ENCODE assay signal across 26 cellular contexts in genomic region chr14:53187921-53188463, GRCh38.
"Had no signal": no experiment of that assay in that cellular context is flagged by ENCODE, and none has a peak within 500 bp of the region (broad histone marks: within the 10 kb centered on the region; RNA-seq: fewer than 3 reads in every experiment).

No MANE protein-coding gene starts in this region.

- H3K4me3 Mint-ChIP-seq: activated naive CD4-positive, alpha-beta T cell treated with anti-CD3 and anti-CD28 coated beads for 36 hours; activated naive CD8-positive, alpha-beta T cell treated with anti-CD3 and anti-CD28 coated beads, Interleukin-2, amount 10 ng/mL, durations not matched to agents 7 days and 5 days; effector memory CD8-positive, alpha-beta T cell; naive B cell had no signal

- DNase-seq: activated CD4-positive, alpha-beta T cell treated with anti-CD3 and anti-CD28 coated beads for 48 hours; activated CD4-positive, alpha-beta T cell treated with anti-CD3 and anti-CD28 coated beads, Interleukin-2, amount 50 U/mL, for 48 hours; activated CD8-positive, alpha-beta memory T cell treated with anti-CD3 and anti-CD28 coated beads for 24 hours; activated effector memory CD4-positive, alpha-beta T cell treated with Interleukin-2 at 50 U/mL for 16 hours; activated naive CD4-positive, alpha-beta T cell treated with anti-CD3 and anti-CD28 coated beads for 36 hours; activated naive CD8-positive, alpha-beta T cell treated with anti-CD3 and anti-CD28 coated beads, Interleukin-2, amount 10 ng/mL, durations not matched to agents 7 days and 5 days; brain microvascular endothelial cell; caudate nucleus; cortex of kidney; effector memory CD8-positive, alpha-beta T cell; foreskin melanocyte; left ventricle myocardium inferior; naive B cell; nucleus accumbens; spleen; stimulated activated naive CD4-positive, alpha-beta T cell; T-helper 9 cell; WERI-Rb-1 had no signal

- H3K4me1 ChIP-seq: ascending aorta, parathyroid adenoma, right atrium auricular region, spleen, suprapubic skin had no signal

- H3K27ac ChIP-seq: ascending aorta, brain microvascular endothelial cell, left ventricle myocardium inferior, parathyroid adenoma, right atrium auricular region, spleen, suprapubic skin, tibial nerve, WERI-Rb-1 had no signal

- H2AFZ ChIP-seq: parathyroid adenoma had no signal

- H3K9ac ChIP-seq: parathyroid adenoma had no signal

- H3K36me3 Mint-ChIP-seq: naive B cell had no signal

- H3K4me1 Mint-ChIP-seq: naive B cell had no signal

- H3K36me3 ChIP-seq: ascending aorta, brain microvascular endothelial cell, left ventricle myocardium inferior, right atrium auricular region, spleen, suprapubic skin, tibial nerve, WERI-Rb-1 had no signal

- H3K27me3 ChIP-seq: ascending aorta, brain microvascular endothelial cell, right atrium auricular region, spleen, suprapubic skin, tibial nerve had no signal

- H3K9me3 ChIP-seq: ascending aorta, left ventricle myocardium inferior, right atrium auricular region, spleen, suprapubic skin, tibial nerve had no signal

- H3K4me3 ChIP-seq: ascending aorta, left ventricle myocardium inferior, lung, right atrium auricular region, spleen, suprapubic skin, tibial nerve had no signal

- H3K27me3 Mint-ChIP-seq: activated naive CD8-positive, alpha-beta T cell treated with anti-CD3 and anti-CD28 coated beads, Interleukin-2, amount 10 ng/mL, durations not matched to agents 7 days and 5 days; effector memory CD8-positive, alpha-beta T cell; naive B cell had no signal

- H3K9me3 Mint-ChIP-seq: activated naive CD4-positive, alpha-beta T cell treated with anti-CD3 and anti-CD28 coated beads for 36 hours; activated naive CD8-positive, alpha-beta T cell treated with anti-CD3 and anti-CD28 coated beads, Interleukin-2, amount 10 ng/mL, durations not matched to agents 7 days and 5 days; effector memory CD8-positive, alpha-beta T cell; naive B cell had no signal

- H3K27ac Mint-ChIP-seq: activated naive CD4-positive, alpha-beta T cell treated with anti-CD3 and anti-CD28 coated beads for 36 hours; activated naive CD8-positive, alpha-beta T cell treated with anti-CD3 and anti-CD28 coated beads, Interleukin-2, amount 10 ng/mL, durations not matched to agents 7 days and 5 days; effector memory CD8-positive, alpha-beta T cell; naive B cell had no signal

- H3K79me2 ChIP-seq: parathyroid adenoma had no signal

- ATAC-seq: activated CD4-positive, CD25-positive, alpha-beta regulatory T cell treated with anti-CD3 and anti-CD28 coated beads, Interleukin-2, amount 50 U/mL, for 24 hours; effector memory CD8-positive, alpha-beta T cell; esophagus mucosa had no signal
